5 cellular contexts compared by ENCODE assay signal in the genomic region with DNA sequence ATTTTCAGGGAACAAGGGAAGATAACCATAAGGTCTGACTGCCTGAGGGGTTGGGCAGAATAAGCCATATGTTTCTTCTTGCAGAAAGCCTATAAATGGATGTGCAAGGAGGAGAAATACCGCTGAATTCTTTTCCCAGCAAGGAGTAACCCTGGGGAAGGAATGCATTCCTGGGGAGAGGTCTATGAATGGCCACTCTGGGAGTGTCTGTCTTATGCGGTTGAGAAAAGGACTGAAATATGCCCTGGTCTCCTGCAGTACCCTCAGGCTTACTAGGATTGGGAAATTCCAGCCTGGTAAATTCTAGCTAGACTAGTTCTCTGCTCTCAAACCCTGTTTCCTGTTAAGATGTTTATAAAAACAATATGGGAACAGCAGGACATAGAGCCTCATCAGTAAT. TPM values are rescaled to one million over a fixed set of nuclear protein-coding genes. Genes with fewer than 3 reads are reported as not detected.
"Had no signal": no experiment of that assay in that cellular context is flagged by ENCODE, and none has a peak within 500 bp of the region (broad histone marks: within the 10 kb centered on the region; RNA-seq: fewer than 3 reads in every experiment).

No MANE protein-coding gene starts in this region.

RNA-seq across cellular contexts. Expression of a gene that starts 32.7 kb away (rescaled TPM):
- total RNA-seq: M059J, PC-9, Right ventricle myocardium superior, SJSA1 had no signal
- polyA plus RNA-seq: SK-N-SH had no signal
